ENCODE assay signal across 11 cellular contexts in the genomic region with DNA sequence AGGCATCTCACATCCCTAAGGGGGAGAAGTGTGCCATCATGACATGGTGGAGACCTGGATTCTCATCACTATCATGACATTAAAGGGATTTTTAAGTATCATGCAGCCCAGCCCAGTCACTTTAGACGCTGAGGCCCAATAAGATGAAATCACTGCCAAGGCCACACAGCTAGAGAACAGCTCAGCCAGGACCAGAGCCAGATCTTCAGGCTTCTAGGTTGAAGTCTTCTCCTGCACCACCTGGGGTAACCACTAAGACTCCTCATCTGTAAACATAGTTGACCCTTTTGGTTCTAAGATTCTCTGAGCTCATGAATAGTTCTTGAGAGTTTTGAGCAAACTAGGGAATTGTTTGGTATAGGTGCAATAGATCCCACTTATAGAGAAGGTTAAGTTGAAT.
DNase-seq lines count a peak whose midpoint lies in the region; ATAC-seq and TF ChIP-seq lines count a peak whose summit lies in the region.
"Had no signal": no experiment of that assay in that cellular context is flagged by ENCODE, and none has a peak within 500 bp of the region (broad histone marks: within the 10 kb centered on the region; RNA-seq: fewer than 3 reads in every experiment).

No MANE protein-coding gene starts in this region.

- ATAC-seq in effector memory CD8-positive, alpha-beta T cell (replicated peaks), result no peak
- ATAC-seq: natural killer cell had no signal

- BruUV-seq in A673 (replicated peaks; lab: Mats Ljungman, UMichigan), result no TSS peak

- H3K27ac ChIP-seq in A673 (ENCODE audit: low read depth, low read length, poor library complexity, severe bottlenecking) (peak overlapping the region; percentile 88), angular gyrus (ENCODE audit: low read depth, low read length) (peak overlapping the region; percentile 51), sigmoid colon (peak overlapping the region; percentile 91 to 99 (median 94))

- no peak for TF ChIP-seq EP300 in sigmoid colon (IDR thresholded peaks at IDR 0.05)

- peaks cover 8% of the 10 kb centered on the region for H3K36me3 ChIP-seq in A673 (ENCODE audit: insufficient read depth, low read length, poor library complexity, severe bottlenecking)
- H3K36me3 ChIP-seq in sigmoid colon, result no peaks in the 10 kb centered on the region

- TF ChIP-seq CTCF in A673 (conservative IDR thresholded peaks at IDR 0.05; ENCODE audit: low read depth, low read length), result no peak
- no peak for TF ChIP-seq CTCF in sigmoid colon (IDR thresholded peaks at IDR 0.05)

- H3K4me3 ChIP-seq in A673 (ENCODE audit: low read depth, low read length, poor library complexity, severe bottlenecking) (no peak overlapping the region), sigmoid colon (peak overlapping the region in 1 of 4 donors; percentile 72)
- H3K4me3 ChIP-seq: skin epidermis had no signal

- peaks cover 13 to 37% (median 15%) of the 10 kb centered on the region in 3 donors for H3K36me3 Mint-ChIP-seq in immature natural killer cell
- no peaks in the 10 kb centered on the region for H3K36me3 Mint-ChIP-seq in effector memory CD8-positive, alpha-beta T cell (ENCODE audit: insufficient read depth)
- H3K36me3 Mint-ChIP-seq: natural killer cell had no signal

- WGBS in sigmoid colon, 2 donors, result 0 to 2% methylated on average over 1 of the region's 1 CpG

- H3K27ac Mint-ChIP-seq in immature natural killer cell, result no peak overlapping the region
- no peak overlapping the region for H3K27ac Mint-ChIP-seq in effector memory CD8-positive, alpha-beta T cell
- H3K27ac Mint-ChIP-seq: activated naive CD4-positive, alpha-beta T cell treated with anti-CD3 and anti-CD28 coated beads for 36 hours; natural killer cell had no signal

- no peaks in the 10 kb centered on the region for H3K27me3 ChIP-seq in A673 (replicated peaks; ENCODE audit: insufficient read depth, low read depth, low read length, poor library complexity)
- H3K27me3 ChIP-seq in sigmoid colon, result no peaks in the 10 kb centered on the region

- POLR2A ChIA-PET in A673 (lab: Charles Lee; ENCODE audit: low non-redundant PET), result interaction anchor here (0.5 kb wide), 1 partner anchor 127 kb away, joined by 3 read pairs; the partner anchor contains the start of gene ANKS1A

- intact Hi-C loops in A673 (cut with micrococcal nuclease; ENCODE audit: unreplicated experiment), result no loop called here
- intact Hi-C loops in sigmoid colon (cut with DNase I), result loop anchor here (2.0 to 5.0 kb wide), 2 partner anchors 31 to 76 kb away; no protein-coding TSS in a partner anchor

- H3K9me3 ChIP-seq in A673 (ENCODE audit: low read depth, low read length, poor library complexity, severe bottlenecking) (no peaks in the 10 kb centered on the region), sigmoid colon (no peaks in the 10 kb centered on the region)

- H3K4me1 Mint-ChIP-seq in immature natural killer cell, result no peaks in the 10 kb centered on the region
- no peaks in the 10 kb centered on the region for H3K4me1 Mint-ChIP-seq in effector memory CD8-positive, alpha-beta T cell (ENCODE audit: low read depth in 2 of 2)
- H3K4me1 Mint-ChIP-seq: natural killer cell had no signal

- H3K27me3 Mint-ChIP-seq in immature natural killer cell (ENCODE audit: low read depth in 3 of 3), result peaks cover 0 to 3% (median 2%) of the 10 kb centered on the region in 3 donors
- H3K27me3 Mint-ChIP-seq in effector memory CD8-positive, alpha-beta T cell, result no peaks in the 10 kb centered on the region

- H3K4me1 ChIP-seq in A673 (ENCODE audit: insufficient read depth, low read length, poor library complexity, severe bottlenecking) (peaks cover 62% of the 10 kb centered on the region), sigmoid colon (peaks cover 0 to 54% (median 38%) of the 10 kb centered on the region in 4 donors)

- H3K4me3 Mint-ChIP-seq in immature natural killer cell, result no peak overlapping the region
- H3K4me3 Mint-ChIP-seq in effector memory CD8-positive, alpha-beta T cell, result no peak overlapping the region
- H3K4me3 Mint-ChIP-seq: activated naive CD4-positive, alpha-beta T cell treated with anti-CD3 and anti-CD28 coated beads for 36 hours; natural killer cell had no signal

- H3K9me3 Mint-ChIP-seq in immature natural killer cell, result no peaks in the 10 kb centered on the region
- no peaks in the 10 kb centered on the region for H3K9me3 Mint-ChIP-seq in effector memory CD8-positive, alpha-beta T cell
- H3K9me3 Mint-ChIP-seq: activated naive CD4-positive, alpha-beta T cell treated with anti-CD3 and anti-CD28 coated beads for 36 hours; natural killer cell had no signal

- CTCF ChIA-PET in A673 (lab: Charles Lee), result no interaction called here

- no peak for TF ChIP-seq POLR2A in sigmoid colon (IDR thresholded peaks at IDR 0.05)

- DNase-seq in A673 (ENCODE audit: low spot score) (no peak), iris pigment epithelial cell (ENCODE audit: low read depth) (peak; percentile 43), sigmoid colon (no peak), NCI-H82 treated with DMSO at 0.1 percent for 48 hours (lab: John Stamatoyannopoulos, UW; ENCODE audit: unreplicated experiment) (no peak), immature natural killer cell (no peak), SK-N-DZ (ENCODE audit: low spot score) (no peak)
- no peak for DNase-seq in effector memory CD8-positive, alpha-beta T cell
- DNase-seq: activated naive CD4-positive, alpha-beta T cell treated with anti-CD3 and anti-CD28 coated beads for 36 hours; natural killer cell had no signal
